In the genomic region with DNA sequence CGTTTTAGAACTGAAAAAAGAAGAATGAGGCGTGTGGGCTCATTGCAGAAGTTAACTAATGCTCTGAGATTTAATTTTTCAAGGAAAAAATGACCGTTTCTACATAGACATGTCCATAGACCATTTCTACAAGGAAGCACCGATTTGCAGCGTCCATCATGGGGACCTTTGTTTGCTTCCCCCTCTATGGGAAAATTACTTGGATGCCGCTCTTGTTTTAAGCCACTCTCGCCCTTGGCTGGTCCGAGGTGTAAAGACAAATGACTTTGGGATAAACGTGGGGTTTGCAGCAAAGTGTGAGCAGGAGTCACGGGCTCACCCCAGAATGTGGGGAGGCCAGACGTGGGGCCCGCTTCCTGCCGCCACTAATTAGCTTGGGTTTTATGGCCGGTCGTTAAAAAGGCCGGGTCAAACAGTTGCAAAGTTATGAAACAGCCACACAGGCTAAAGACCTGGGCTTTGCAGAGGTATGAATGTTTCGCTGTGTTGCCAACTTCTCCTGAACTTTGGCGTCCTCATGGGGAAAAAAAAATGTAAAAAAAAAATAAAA, we compare ENCODE assay signal across 1 cellular context.
TF ChIP-seq lines count a peak whose summit lies in the region.

No MANE protein-coding gene starts in this region.

TF ChIP-seq in GM23338, 12 proteins besides CTCF, POLR2A, EP300 and RAD21 (continued from another document):
- TF ChIP-seq, protein P1, sequence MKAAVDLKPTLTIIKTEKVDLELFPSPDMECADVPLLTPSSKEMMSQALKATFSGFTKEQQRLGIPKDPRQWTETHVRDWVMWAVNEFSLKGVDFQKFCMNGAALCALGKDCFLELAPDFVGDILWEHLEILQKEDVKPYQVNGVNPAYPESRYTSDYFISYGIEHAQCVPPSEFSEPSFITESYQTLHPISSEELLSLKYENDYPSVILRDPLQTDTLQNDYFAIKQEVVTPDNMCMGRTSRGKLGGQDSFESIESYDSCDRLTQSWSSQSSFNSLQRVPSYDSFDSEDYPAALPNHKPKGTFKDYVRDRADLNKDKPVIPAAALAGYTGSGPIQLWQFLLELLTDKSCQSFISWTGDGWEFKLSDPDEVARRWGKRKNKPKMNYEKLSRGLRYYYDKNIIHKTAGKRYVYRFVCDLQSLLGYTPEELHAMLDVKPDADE (IDR thresholded peaks at IDR 0.05) = no peak
- TF ChIP-seq CREB1 (CRISPR knock-in tag; IDR thresholded peaks at IDR 0.05; ENCODE audit: low read depth) (no peak), JUNB (IDR thresholded peaks at IDR 0.05; ENCODE audit: unreplicated experiment) (no peak), STAT1 (IDR thresholded peaks at IDR 0.05; ENCODE audit: unreplicated experiment) (no peak), NANOG (IDR thresholded peaks at IDR 0.05; ENCODE audit: borderline replicate concordance) (no peak), POLR2AphosphoS5 (IDR thresholded peaks at IDR 0.05; ENCODE audit: low read depth) (no peak), EZH2phosphoT487 (IDR thresholded peaks at IDR 0.05; ENCODE audit: unreplicated experiment) (no peak), ZNF114 (CRISPR knock-in tag; IDR thresholded peaks at IDR 0.05) (no peak)
- TF ChIP-seq, protein P2, sequence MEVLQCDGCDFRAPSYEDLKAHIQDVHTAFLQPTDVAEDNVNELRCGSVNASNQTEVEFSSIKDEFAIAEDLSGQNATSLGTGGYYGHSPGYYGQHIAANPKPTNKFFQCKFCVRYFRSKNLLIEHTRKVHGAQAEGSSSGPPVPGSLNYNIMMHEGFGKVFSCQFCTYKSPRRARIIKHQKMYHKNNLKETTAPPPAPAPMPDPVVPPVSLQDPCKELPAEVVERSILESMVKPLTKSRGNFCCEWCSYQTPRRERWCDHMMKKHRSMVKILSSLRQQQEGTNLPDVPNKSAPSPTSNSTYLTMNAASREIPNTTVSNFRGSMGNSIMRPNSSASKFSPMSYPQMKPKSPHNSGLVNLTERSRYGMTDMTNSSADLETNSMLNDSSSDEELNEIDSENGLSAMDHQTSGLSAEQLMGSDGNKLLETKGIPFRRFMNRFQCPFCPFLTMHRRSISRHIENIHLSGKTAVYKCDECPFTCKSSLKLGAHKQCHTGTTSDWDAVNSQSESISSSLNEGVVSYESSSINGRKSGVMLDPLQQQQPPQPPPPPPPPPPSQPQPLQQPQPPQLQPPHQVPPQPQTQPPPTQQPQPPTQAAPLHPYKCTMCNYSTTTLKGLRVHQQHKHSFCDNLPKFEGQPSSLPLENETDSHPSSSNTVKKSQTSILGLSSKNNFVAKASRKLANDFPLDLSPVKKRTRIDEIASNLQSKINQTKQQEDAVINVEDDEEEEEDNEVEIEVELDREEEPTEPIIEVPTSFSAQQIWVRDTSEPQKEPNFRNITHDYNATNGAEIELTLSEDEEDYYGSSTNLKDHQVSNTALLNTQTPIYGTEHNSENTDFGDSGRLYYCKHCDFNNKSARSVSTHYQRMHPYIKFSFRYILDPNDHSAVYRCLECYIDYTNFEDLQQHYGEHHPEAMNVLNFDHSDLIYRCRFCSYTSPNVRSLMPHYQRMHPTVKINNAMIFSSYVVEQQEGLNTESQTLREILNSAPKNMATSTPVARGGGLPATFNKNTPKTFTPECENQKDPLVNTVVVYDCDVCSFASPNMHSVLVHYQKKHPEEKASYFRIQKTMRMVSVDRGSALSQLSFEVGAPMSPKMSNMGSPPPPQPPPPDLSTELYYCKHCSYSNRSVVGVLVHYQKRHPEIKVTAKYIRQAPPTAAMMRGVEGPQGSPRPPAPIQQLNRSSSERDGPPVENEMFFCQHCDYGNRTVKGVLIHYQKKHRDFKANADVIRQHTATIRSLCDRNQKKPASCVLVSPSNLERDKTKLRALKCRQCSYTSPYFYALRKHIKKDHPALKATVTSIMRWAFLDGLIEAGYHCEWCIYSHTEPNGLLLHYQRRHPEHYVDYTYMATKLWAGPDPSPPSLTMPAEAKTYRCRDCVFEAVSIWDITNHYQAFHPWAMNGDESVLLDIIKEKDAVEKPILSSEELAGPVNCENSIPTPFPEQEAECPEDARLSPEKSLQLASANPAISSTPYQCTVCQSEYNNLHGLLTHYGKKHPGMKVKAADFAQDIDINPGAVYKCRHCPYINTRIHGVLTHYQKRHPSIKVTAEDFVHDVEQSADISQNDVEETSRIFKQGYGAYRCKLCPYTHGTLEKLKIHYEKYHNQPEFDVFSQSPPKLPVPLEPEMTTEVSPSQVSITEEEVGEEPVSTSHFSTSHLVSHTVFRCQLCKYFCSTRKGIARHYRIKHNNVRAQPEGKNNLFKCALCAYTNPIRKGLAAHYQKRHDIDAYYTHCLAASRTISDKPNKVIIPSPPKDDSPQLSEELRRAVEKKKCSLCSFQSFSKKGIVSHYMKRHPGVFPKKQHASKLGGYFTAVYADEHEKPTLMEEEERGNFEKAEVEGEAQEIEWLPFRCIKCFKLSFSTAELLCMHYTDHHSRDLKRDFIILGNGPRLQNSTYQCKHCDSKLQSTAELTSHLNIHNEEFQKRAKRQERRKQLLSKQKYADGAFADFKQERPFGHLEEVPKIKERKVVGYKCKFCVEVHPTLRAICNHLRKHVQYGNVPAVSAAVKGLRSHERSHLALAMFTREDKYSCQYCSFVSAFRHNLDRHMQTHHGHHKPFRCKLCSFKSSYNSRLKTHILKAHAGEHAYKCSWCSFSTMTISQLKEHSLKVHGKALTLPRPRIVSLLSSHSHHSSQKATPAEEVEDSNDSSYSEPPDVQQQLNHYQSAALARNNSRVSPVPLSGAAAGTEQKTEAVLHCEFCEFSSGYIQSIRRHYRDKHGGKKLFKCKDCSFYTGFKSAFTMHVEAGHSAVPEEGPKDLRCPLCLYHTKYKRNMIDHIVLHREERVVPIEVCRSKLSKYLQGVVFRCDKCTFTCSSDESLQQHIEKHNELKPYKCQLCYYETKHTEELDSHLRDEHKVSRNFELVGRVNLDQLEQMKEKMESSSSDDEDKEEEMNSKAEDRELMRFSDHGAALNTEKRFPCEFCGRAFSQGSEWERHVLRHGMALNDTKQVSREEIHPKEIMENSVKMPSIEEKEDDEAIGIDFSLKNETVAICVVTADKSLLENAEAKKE (CRISPR knock-in tag; IDR thresholded peaks at IDR 0.05) = no peak
- TF ChIP-seq, protein P3, sequence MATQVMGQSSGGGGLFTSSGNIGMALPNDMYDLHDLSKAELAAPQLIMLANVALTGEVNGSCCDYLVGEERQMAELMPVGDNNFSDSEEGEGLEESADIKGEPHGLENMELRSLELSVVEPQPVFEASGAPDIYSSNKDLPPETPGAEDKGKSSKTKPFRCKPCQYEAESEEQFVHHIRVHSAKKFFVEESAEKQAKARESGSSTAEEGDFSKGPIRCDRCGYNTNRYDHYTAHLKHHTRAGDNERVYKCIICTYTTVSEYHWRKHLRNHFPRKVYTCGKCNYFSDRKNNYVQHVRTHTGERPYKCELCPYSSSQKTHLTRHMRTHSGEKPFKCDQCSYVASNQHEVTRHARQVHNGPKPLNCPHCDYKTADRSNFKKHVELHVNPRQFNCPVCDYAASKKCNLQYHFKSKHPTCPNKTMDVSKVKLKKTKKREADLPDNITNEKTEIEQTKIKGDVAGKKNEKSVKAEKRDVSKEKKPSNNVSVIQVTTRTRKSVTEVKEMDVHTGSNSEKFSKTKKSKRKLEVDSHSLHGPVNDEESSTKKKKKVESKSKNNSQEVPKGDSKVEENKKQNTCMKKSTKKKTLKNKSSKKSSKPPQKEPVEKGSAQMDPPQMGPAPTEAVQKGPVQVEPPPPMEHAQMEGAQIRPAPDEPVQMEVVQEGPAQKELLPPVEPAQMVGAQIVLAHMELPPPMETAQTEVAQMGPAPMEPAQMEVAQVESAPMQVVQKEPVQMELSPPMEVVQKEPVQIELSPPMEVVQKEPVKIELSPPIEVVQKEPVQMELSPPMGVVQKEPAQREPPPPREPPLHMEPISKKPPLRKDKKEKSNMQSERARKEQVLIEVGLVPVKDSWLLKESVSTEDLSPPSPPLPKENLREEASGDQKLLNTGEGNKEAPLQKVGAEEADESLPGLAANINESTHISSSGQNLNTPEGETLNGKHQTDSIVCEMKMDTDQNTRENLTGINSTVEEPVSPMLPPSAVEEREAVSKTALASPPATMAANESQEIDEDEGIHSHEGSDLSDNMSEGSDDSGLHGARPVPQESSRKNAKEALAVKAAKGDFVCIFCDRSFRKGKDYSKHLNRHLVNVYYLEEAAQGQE (IDR thresholded peaks at IDR 0.05; ENCODE audit: unreplicated experiment) = no peak
